1 cellular context compared by ENCODE assay signal in the genomic region with DNA sequence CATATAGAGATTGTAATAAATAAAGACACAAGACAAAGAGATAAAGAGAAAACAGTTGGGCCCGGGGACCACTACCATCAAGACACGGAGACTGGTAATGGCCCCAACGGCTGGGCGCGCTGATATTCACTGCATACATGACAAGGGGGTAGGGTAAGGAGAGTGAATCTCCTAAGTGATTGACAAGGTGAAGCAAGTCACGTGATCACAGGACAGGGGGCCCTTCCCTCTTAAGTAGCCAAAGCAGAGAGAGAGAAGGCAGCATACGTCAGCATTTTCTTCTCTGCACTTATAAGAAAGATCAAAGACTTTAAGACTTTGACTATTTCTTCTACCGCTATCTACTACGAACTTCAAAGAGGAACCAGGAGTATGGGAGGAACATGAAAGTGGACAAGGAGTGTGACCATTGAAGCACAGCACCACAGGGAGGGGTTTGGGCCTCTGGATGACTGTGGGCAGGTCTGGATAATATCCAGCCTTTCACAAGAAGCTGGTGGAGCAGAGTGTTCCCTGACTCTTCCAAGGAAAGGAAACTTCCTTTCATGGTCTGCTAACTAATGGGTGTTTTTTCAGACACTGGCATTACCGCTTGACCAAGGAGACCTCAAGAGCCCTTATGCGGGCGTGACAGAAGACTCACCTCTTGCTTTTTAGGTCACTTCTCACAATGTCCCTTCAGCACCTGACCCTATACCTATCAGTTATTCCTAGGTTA.
TF ChIP-seq lines count a peak whose summit lies in the region.

No MANE protein-coding gene starts in this region.

TF ChIP-seq in K562, 482 proteins besides CTCF, POLR2A, EP300 and RAD21 (continued from another document):
- TF ChIP-seq, protein P1, sequence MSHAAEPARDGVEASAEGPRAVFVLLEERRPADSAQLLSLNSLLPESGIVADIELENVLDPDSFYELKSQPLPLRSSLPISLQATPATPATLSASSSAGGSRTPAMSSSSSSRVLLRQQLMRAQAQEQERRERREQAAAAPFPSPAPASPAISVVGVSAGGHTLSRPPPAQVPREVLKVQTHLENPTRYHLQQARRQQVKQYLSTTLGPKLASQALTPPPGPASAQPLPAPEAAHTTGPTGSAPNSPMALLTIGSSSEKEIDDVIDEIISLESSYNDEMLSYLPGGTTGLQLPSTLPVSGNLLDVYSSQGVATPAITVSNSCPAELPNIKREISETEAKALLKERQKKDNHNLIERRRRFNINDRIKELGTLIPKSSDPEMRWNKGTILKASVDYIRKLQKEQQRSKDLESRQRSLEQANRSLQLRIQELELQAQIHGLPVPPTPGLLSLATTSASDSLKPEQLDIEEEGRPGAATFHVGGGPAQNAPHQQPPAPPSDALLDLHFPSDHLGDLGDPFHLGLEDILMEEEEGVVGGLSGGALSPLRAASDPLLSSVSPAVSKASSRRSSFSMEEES (CRISPR knock-in tag; IDR thresholded peaks at IDR 0.05), result peak; percentile 82
TF ChIP-seq in K562: peak in this region for 3; not testable (repeated sequence) for 479.
